Comparison of ENCODE assay signal across 21 cellular contexts in genomic region chr7:45454771-45455170, GRCh38.
"Had no signal": no experiment of that assay in that cellular context is flagged by ENCODE, and none has a peak within 500 bp of the region (broad histone marks: within the 10 kb centered on the region; RNA-seq: fewer than 3 reads in every experiment).

No MANE protein-coding gene starts in this region.

- H3K27me3 ChIP-seq: left lung had no signal

- H3K4me3 ChIP-seq: coronary artery, dorsolateral prefrontal cortex, esophagus muscularis mucosa, gastroesophageal sphincter, heart left ventricle, left lung, lower lobe of right lung, mucosa of descending colon had no signal

- DNase-seq: dermis blood vessel endothelial cell; dorsolateral prefrontal cortex; effector CD4-positive, alpha-beta T cell; effector memory CD4-positive, alpha-beta T cell; foreskin keratinocyte; heart left ventricle; hippocampal formation; left cardiac atrium; lower lobe of right lung; mesenchymal stem cell; mucosa of descending colon had no signal

- H3K27ac ChIP-seq: coronary artery, dorsolateral prefrontal cortex, esophagus muscularis mucosa, foreskin keratinocyte, gastroesophageal sphincter, heart left ventricle, left lung, lower lobe of right lung had no signal

- H3K36me3 ChIP-seq: esophagus muscularis mucosa, gastroesophageal sphincter, heart left ventricle, left lung, lower lobe of right lung had no signal

- H3K9me3 ChIP-seq: esophagus muscularis mucosa, gastroesophageal sphincter, heart left ventricle, left lung, lower lobe of right lung, mucosa of descending colon had no signal

- FAIRE-seq: colon, endothelial cell of umbilical vein, frontal cortex, islet of Langerhans, keratinocyte had no signal

- H3K4me1 ChIP-seq: esophagus muscularis mucosa, gastroesophageal sphincter, heart left ventricle, left lung, lower lobe of right lung had no signal

- ATAC-seq: foreskin keratinocyte, gastroesophageal sphincter, heart left ventricle, left cardiac atrium, left lung, left ventricle myocardium superior, lower lobe of right lung, mucosa of descending colon had no signal
